ENCODE assay signal across 2 cellular contexts in genomic region chr1:45394342-45394741, GRCh38.
TF ChIP-seq lines count a peak whose summit lies in the region.

No MANE protein-coding gene starts in this region.

TF ChIP-seq in GM12878, 131 proteins besides CTCF, POLR2A, EP300 and RAD21 (continues in another document):
- TF ChIP-seq NBN (IDR thresholded peaks at IDR 0.05), result 0 out of 2 replicates have a peak, but pooled peaks have one; percentile 34
- TF ChIP-seq ZNF384 (IDR thresholded peaks at IDR 0.05; ENCODE audit: borderline replicate concordance, low read depth, low read length), result peak; percentile 94
- no peak for TF ChIP-seq CUX1 (IDR thresholded peaks at IDR 0.05; ENCODE audit: insufficient replicate concordance, low read depth, low read length)
- peak; percentile 7 for TF ChIP-seq CREM (IDR thresholded peaks at IDR 0.05; ENCODE audit: low read depth)
- TF ChIP-seq, protein P1, sequence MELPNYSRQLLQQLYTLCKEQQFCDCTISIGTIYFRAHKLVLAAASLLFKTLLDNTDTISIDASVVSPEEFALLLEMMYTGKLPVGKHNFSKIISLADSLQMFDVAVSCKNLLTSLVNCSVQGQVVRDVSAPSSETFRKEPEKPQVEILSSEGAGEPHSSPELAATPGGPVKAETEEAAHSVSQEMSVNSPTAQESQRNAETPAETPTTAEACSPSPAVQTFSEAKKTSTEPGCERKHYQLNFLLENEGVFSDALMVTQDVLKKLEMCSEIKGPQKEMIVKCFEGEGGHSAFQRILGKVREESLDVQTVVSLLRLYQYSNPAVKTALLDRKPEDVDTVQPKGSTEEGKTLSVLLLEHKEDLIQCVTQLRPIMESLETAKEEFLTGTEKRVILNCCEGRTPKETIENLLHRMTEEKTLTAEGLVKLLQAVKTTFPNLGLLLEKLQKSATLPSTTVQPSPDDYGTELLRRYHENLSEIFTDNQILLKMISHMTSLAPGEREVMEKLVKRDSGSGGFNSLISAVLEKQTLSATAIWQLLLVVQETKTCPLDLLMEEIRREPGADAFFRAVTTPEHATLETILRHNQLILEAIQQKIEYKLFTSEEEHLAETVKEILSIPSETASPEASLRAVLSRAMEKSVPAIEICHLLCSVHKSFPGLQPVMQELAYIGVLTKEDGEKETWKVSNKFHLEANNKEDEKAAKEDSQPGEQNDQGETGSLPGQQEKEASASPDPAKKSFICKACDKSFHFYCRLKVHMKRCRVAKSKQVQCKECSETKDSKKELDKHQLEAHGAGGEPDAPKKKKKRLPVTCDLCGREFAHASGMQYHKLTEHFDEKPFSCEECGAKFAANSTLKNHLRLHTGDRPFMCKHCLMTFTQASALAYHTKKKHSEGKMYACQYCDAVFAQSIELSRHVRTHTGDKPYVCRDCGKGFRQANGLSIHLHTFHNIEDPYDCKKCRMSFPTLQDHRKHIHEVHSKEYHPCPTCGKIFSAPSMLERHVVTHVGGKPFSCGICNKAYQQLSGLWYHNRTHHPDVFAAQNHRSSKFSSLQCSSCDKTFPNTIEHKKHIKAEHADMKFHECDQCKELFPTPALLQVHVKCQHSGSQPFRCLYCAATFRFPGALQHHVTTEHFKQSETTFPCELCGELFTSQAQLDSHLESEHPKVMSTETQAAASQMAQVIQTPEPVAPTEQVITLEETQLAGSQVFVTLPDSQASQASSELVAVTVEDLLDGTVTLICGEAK (IDR thresholded peaks at IDR 0.05; ENCODE audit: borderline replicate concordance), result peak; percentile 21; the same call in 1 of the 2 replicates
- 0 out of 2 replicates have a peak, but pooled peaks have one; percentile 55 for TF ChIP-seq WRNIP1 (IDR thresholded peaks at IDR 0.05; ENCODE audit: borderline replicate concordance, low read depth, low read length)
- TF ChIP-seq SMARCA5 (IDR thresholded peaks at IDR 0.05), result no peak
- TF ChIP-seq, protein P2, sequence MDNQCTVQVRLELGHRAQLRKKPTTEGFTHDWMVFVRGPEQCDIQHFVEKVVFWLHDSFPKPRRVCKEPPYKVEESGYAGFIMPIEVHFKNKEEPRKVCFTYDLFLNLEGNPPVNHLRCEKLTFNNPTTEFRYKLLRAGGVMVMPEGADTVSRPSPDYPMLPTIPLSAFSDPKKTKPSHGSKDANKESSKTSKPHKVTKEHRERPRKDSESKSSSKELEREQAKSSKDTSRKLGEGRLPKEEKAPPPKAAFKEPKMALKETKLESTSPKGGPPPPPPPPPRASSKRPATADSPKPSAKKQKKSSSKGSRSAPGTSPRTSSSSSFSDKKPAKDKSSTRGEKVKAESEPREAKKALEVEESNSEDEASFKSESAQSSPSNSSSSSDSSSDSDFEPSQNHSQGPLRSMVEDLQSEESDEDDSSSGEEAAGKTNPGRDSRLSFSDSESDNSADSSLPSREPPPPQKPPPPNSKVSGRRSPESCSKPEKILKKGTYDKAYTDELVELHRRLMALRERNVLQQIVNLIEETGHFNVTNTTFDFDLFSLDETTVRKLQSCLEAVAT (IDR thresholded peaks at IDR 0.05), result 0 out of 2 replicates have a peak, but pooled peaks have one; percentile 38
- peak; percentile 6; the same call in 1 of the 2 replicates for TF ChIP-seq RUNX3 (IDR thresholded peaks at IDR 0.05; ENCODE audit: low read length)
- TF ChIP-seq CEBPB (IDR thresholded peaks at IDR 0.05; ENCODE audit: borderline replicate concordance in 1 of 2, low read depth in 2 of 2, low read length in 2 of 2), result no peak
- TF ChIP-seq GABPA (IDR thresholded peaks at IDR 0.05; ENCODE audit: low read depth), result 0 out of 2 replicates have a peak, but pooled peaks have one; percentile 27
- TF ChIP-seq TBL1XR1 (IDR thresholded peaks at IDR 0.05; ENCODE audit: low read depth, low read length), result peak; percentile 44; the same call in 1 of the 2 replicates
- peak; percentile 89 for TF ChIP-seq MEF2A (IDR thresholded peaks at IDR 0.05; ENCODE audit: insufficient read depth, low read depth, low read length)
- 0 out of 2 replicates have a peak, but pooled peaks have one; percentile 35 for TF ChIP-seq FOXM1 (IDR thresholded peaks at IDR 0.05; ENCODE audit: low read depth, low read length)
- TF ChIP-seq IRF4 (IDR thresholded peaks at IDR 0.05; ENCODE audit: low read depth, low read length), result peak; percentile 71
- TF ChIP-seq FOS (IDR thresholded peaks at IDR 0.05; ENCODE audit: borderline replicate concordance, extremely low read depth, insufficient read length), result no peak

TF ChIP-seq in GM23338, 12 proteins besides CTCF, POLR2A, EP300 and RAD21:
- TF ChIP-seq, protein P3, sequence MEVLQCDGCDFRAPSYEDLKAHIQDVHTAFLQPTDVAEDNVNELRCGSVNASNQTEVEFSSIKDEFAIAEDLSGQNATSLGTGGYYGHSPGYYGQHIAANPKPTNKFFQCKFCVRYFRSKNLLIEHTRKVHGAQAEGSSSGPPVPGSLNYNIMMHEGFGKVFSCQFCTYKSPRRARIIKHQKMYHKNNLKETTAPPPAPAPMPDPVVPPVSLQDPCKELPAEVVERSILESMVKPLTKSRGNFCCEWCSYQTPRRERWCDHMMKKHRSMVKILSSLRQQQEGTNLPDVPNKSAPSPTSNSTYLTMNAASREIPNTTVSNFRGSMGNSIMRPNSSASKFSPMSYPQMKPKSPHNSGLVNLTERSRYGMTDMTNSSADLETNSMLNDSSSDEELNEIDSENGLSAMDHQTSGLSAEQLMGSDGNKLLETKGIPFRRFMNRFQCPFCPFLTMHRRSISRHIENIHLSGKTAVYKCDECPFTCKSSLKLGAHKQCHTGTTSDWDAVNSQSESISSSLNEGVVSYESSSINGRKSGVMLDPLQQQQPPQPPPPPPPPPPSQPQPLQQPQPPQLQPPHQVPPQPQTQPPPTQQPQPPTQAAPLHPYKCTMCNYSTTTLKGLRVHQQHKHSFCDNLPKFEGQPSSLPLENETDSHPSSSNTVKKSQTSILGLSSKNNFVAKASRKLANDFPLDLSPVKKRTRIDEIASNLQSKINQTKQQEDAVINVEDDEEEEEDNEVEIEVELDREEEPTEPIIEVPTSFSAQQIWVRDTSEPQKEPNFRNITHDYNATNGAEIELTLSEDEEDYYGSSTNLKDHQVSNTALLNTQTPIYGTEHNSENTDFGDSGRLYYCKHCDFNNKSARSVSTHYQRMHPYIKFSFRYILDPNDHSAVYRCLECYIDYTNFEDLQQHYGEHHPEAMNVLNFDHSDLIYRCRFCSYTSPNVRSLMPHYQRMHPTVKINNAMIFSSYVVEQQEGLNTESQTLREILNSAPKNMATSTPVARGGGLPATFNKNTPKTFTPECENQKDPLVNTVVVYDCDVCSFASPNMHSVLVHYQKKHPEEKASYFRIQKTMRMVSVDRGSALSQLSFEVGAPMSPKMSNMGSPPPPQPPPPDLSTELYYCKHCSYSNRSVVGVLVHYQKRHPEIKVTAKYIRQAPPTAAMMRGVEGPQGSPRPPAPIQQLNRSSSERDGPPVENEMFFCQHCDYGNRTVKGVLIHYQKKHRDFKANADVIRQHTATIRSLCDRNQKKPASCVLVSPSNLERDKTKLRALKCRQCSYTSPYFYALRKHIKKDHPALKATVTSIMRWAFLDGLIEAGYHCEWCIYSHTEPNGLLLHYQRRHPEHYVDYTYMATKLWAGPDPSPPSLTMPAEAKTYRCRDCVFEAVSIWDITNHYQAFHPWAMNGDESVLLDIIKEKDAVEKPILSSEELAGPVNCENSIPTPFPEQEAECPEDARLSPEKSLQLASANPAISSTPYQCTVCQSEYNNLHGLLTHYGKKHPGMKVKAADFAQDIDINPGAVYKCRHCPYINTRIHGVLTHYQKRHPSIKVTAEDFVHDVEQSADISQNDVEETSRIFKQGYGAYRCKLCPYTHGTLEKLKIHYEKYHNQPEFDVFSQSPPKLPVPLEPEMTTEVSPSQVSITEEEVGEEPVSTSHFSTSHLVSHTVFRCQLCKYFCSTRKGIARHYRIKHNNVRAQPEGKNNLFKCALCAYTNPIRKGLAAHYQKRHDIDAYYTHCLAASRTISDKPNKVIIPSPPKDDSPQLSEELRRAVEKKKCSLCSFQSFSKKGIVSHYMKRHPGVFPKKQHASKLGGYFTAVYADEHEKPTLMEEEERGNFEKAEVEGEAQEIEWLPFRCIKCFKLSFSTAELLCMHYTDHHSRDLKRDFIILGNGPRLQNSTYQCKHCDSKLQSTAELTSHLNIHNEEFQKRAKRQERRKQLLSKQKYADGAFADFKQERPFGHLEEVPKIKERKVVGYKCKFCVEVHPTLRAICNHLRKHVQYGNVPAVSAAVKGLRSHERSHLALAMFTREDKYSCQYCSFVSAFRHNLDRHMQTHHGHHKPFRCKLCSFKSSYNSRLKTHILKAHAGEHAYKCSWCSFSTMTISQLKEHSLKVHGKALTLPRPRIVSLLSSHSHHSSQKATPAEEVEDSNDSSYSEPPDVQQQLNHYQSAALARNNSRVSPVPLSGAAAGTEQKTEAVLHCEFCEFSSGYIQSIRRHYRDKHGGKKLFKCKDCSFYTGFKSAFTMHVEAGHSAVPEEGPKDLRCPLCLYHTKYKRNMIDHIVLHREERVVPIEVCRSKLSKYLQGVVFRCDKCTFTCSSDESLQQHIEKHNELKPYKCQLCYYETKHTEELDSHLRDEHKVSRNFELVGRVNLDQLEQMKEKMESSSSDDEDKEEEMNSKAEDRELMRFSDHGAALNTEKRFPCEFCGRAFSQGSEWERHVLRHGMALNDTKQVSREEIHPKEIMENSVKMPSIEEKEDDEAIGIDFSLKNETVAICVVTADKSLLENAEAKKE (CRISPR knock-in tag; IDR thresholded peaks at IDR 0.05), result no peak
- TF ChIP-seq, protein P4, sequence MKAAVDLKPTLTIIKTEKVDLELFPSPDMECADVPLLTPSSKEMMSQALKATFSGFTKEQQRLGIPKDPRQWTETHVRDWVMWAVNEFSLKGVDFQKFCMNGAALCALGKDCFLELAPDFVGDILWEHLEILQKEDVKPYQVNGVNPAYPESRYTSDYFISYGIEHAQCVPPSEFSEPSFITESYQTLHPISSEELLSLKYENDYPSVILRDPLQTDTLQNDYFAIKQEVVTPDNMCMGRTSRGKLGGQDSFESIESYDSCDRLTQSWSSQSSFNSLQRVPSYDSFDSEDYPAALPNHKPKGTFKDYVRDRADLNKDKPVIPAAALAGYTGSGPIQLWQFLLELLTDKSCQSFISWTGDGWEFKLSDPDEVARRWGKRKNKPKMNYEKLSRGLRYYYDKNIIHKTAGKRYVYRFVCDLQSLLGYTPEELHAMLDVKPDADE (IDR thresholded peaks at IDR 0.05), result no peak
- TF ChIP-seq NANOG (IDR thresholded peaks at IDR 0.05; ENCODE audit: borderline replicate concordance), result no peak
